8 cellular contexts compared by ENCODE assay signal in the genomic region with DNA sequence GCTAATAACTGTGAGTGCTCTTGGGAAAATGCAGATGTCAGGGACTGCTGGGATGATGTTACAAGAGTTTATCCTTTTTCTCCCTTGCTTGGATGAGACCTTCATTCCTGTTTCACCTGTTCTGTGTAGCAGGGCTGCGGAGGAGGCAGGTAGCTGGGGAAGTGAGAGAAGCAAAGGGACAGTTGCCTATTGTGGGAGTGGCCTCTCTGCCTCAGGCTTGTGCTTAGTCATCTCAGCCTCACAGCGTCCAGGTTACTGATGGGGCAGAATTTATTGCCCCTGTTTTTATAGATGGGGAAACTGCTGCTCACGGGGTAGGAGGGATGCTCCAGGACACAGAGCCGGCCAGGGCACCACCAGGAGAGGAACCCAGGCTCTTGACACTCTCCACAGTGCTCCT. TPM values are rescaled to one million over a fixed set of nuclear protein-coding genes. Genes with fewer than 3 reads are reported as not detected.
DNase-seq lines count a peak whose midpoint lies in the region; ATAC-seq, FAIRE-seq and TF ChIP-seq lines count a peak whose summit lies in the region.

No MANE protein-coding gene starts in this region.

- DNase-seq in CD8-positive, alpha-beta memory T cell: no peak
- no peak for DNase-seq in keratinocyte (ENCODE audit: low read depth, low spot score)
- no peak for DNase-seq in type B pancreatic cell (ENCODE audit: extremely low spot score, unreplicated experiment)
- no peak for DNase-seq in frontal cortex (ENCODE audit: low spot score in 2 of 2)
- DNase-seq in left lobe of liver (ENCODE audit: low spot score): no peak

- H3K9me1 ChIP-seq in keratinocyte (ENCODE audit: control insufficient read depth, extremely low read depth, insufficient read depth, low read length): peaks cover 15% of the 10 kb centered on the region

- POLR2A ChIA-PET in CD8-positive, alpha-beta memory T cell (lab: Charles Lee): interaction anchor here (2.1 kb wide), 2 partner anchors 53 to 88 kb away, joined by 6 to 14 read pairs; partner anchors contain the start of genes MRPL16 and PATL1

- no peaks in the 10 kb centered on the region for H3K36me3 ChIP-seq in CD8-positive, alpha-beta memory T cell (ENCODE audit: insufficient read depth, low read length)
- peaks cover 9 to 11% of the 10 kb centered on the region in 2 experiments for H3K36me3 ChIP-seq in keratinocyte (ENCODE audit: control insufficient read depth in 2 of 2, extremely low read depth in 1 of 2, insufficient read depth in 2 of 2, low read length in 2 of 2)

- H3K27ac ChIP-seq in CD8-positive, alpha-beta memory T cell (ENCODE audit: low read depth, low read length): no peak overlapping the region
- peak overlapping the region; percentile 95 for H3K27ac ChIP-seq in keratinocyte (ENCODE audit: control insufficient read depth, insufficient read depth, low read length)

- peak overlapping the region; percentile 99 for H3K4me2 ChIP-seq in keratinocyte (ENCODE audit: control insufficient read depth, extremely low read depth, insufficient read depth, low read depth, low read length)

- no peak overlapping the region for H2AFZ ChIP-seq in keratinocyte (ENCODE audit: control insufficient read depth, low read length)

- H3K27ac Mint-ChIP-seq in CD8-positive, alpha-beta memory T cell: peak overlapping the region in 4 of 8 donors; percentile 21 to 89 (median 58)
- H3K27ac Mint-ChIP-seq in activated naive CD8-positive, alpha-beta T cell: peak overlapping the region; percentile 24
- H3K27ac Mint-ChIP-seq in type B pancreatic cell: peak overlapping the region; percentile 94

- peak overlapping the region; percentile 9 to 94 (median 86) for H3K4me3 Mint-ChIP-seq in CD8-positive, alpha-beta memory T cell
- peak overlapping the region; percentile 87 for H3K4me3 Mint-ChIP-seq in activated naive CD8-positive, alpha-beta T cell
- H3K4me3 Mint-ChIP-seq in type B pancreatic cell: peak overlapping the region; percentile 91

- no peaks in the 10 kb centered on the region for H3K9me3 Mint-ChIP-seq in CD8-positive, alpha-beta memory T cell
- H3K9me3 Mint-ChIP-seq in activated naive CD8-positive, alpha-beta T cell (ENCODE audit: low read depth): no peaks in the 10 kb centered on the region
- no peaks in the 10 kb centered on the region for H3K9me3 Mint-ChIP-seq in type B pancreatic cell

- peaks cover 21 to 35% (median 31%) of the 10 kb centered on the region in 3 donors for H3K4me1 Mint-ChIP-seq in CD8-positive, alpha-beta memory T cell
- peaks cover 20% of the 10 kb centered on the region for H3K4me1 Mint-ChIP-seq in activated naive CD8-positive, alpha-beta T cell (ENCODE audit: low read depth)
- H3K4me1 Mint-ChIP-seq in type B pancreatic cell (ENCODE audit: unreplicated experiment): peaks cover 37% of the 10 kb centered on the region

- H4K20me1 ChIP-seq in keratinocyte (ENCODE audit: control insufficient read depth, extremely low read depth, insufficient read depth, low read length): peaks cover 18% of the 10 kb centered on the region

- peaks cover 18% of the 10 kb centered on the region for H3K4me1 ChIP-seq in CD8-positive, alpha-beta memory T cell (ENCODE audit: insufficient read depth, low read length)
- H3K4me1 ChIP-seq in keratinocyte (ENCODE audit: control insufficient read depth, extremely low read depth, insufficient read depth, low read length): peaks cover 21% of the 10 kb centered on the region

- dilution Hi-C loops in keratinocyte (cut with MboI; ENCODE audit: extremely low pct_ligation_motif_present, low sequenced_read_pairs): no loop called here

- peaks cover 0 to 3% of the 10 kb centered on the region in 2 donors for H3K27me3 Mint-ChIP-seq in CD8-positive, alpha-beta memory T cell
- H3K27me3 Mint-ChIP-seq in activated naive CD8-positive, alpha-beta T cell: no peaks in the 10 kb centered on the region
- peaks cover 13% of the 10 kb centered on the region for H3K27me3 Mint-ChIP-seq in type B pancreatic cell

- peaks cover 0 to 8% (median 0%) of the 10 kb centered on the region in 3 donors for H3K36me3 Mint-ChIP-seq in CD8-positive, alpha-beta memory T cell
- H3K36me3 Mint-ChIP-seq in activated naive CD8-positive, alpha-beta T cell: no peaks in the 10 kb centered on the region
- H3K36me3 Mint-ChIP-seq in type B pancreatic cell: peaks cover 3% of the 10 kb centered on the region

- no peak overlapping the region for H3K4me3 ChIP-seq in CD8-positive, alpha-beta memory T cell (ENCODE audit: low read length)
- H3K4me3 ChIP-seq in keratinocyte (ENCODE audit: control insufficient read depth in 2 of 3, extremely low read depth in 1 of 3, insufficient read depth in 2 of 3, low read depth in 1 of 3, low read length in 3 of 3): peak overlapping the region; percentile 87 to 97 (median 96)

- H3K27me3 ChIP-seq in CD8-positive, alpha-beta memory T cell (ENCODE audit: insufficient read depth, low read length, poor library complexity, severe bottlenecking): no peaks in the 10 kb centered on the region
- H3K27me3 ChIP-seq in keratinocyte (ENCODE audit: control insufficient read depth, extremely low read depth, insufficient read depth, low read length): no peaks in the 10 kb centered on the region

- H3K79me2 ChIP-seq in keratinocyte (ENCODE audit: control insufficient read depth, insufficient read depth, low read length): peaks cover 62% of the 10 kb centered on the region

- FAIRE-seq in keratinocyte (lab: Jason Lieb, UNC) (peak; percentile 69), frontal cortex (lab: Jason Lieb, UNC) (no peak)

- peak overlapping the region; percentile 96 for H3K9ac ChIP-seq in keratinocyte (ENCODE audit: control insufficient read depth, extremely low read depth, insufficient read depth, low read length)

- TF ChIP-seq CTCF in keratinocyte (optimal IDR thresholded peaks at IDR 0.05 in 1 of 3, IDR thresholded peaks at IDR 0.05 in 1 of 3, conservative IDR thresholded peaks at IDR 0.05 in 1 of 3; ENCODE audit: extremely low read depth in 1 of 3, insufficient read depth in 2 of 3, low read length in 3 of 3): no peak
- no peak for TF ChIP-seq CTCF in type B pancreatic cell (conservative IDR thresholded peaks at IDR 0.05)

- no peaks in the 10 kb centered on the region for H3K9me3 ChIP-seq in CD8-positive, alpha-beta memory T cell (ENCODE audit: low read length)
- H3K9me3 ChIP-seq in keratinocyte (ENCODE audit: control insufficient read depth, low read depth, low read length): no peaks in the 10 kb centered on the region

- ATAC-seq in HG03520 (IDR thresholded peaks at IDR 0.05; ENCODE audit: unreplicated experiment) (peak; percentile 40), HG02852 (IDR thresholded peaks at IDR 0.05; ENCODE audit: unreplicated experiment) (no peak), left lobe of liver (no peak)

- CTCF ChIA-PET in CD8-positive, alpha-beta memory T cell (lab: Charles Lee): interaction anchor here (4.1 to 5.2 kb wide), 2 partner anchors 10 to 46 kb away, joined by 41 to 113 read pairs; no protein-coding TSS in a partner anchor

RNA-seq across cellular contexts. Expression of gene STX3, which starts 1.7 kb away (rescaled TPM):
- 1 to 10 TPM; 5.5 to 6.7 TPM for total RNA-seq in CD8-positive, alpha-beta memory T cell
- polyA plus RNA-seq in CD8-positive, alpha-beta memory T cell: 6.8 TPM
- 41.1 to 48.0 TPM (median 42.5 TPM) in 3 replicates for polyA plus RNA-seq in keratinocyte
- polyA plus RNA-seq in keratinocyte (2011; ENCODE audit: low read depth): 219 TPM
- 39.9 and 56.1 TPM in 2 replicates for polyA plus RNA-seq in keratinocyte (2011; cell fraction: cytosol; rRNA removed)
- 41.3 and 52.1 TPM in 2 replicates for polyA plus RNA-seq in keratinocyte (2011; cell fraction: nucleus; rRNA removed)
- 29.6 and 54.4 TPM in 2 replicates for polyA plus RNA-seq in keratinocyte (2012; ENCODE audit: low replicate concordance)
- polyA minus RNA-seq in keratinocyte: 12.3 to 36.2 TPM (median 26.5 TPM) in 3 replicates
- 25.7 TPM for polyA minus RNA-seq in keratinocyte (2011; cell fraction: cytosol; rRNA and poly(A)+ RNA removed)
- 23.3 and 40.3 TPM in 2 replicates for polyA minus RNA-seq in keratinocyte (2011; cell fraction: nucleus; rRNA and poly(A)+ RNA removed)
- total RNA-seq in type B pancreatic cell (ENCODE audit: low replicate concordance) (44.6 and 75.8 TPM in 2 replicates), frontal cortex (26.9 TPM), left lobe of liver (3.8 TPM)

RNA-seq across cellular contexts. Expression of gene OR10V1, which starts 43.2 kb away (rescaled TPM):
- not detected for total RNA-seq in CD8-positive, alpha-beta memory T cell
- not detected for polyA plus RNA-seq in CD8-positive, alpha-beta memory T cell
- polyA plus RNA-seq in keratinocyte: not detected in 3 replicates
- polyA plus RNA-seq in keratinocyte (2011; ENCODE audit: low read depth): not detected
- not detected in 2 replicates for polyA plus RNA-seq in keratinocyte (2011; cell fraction: cytosol; rRNA removed)
- not detected in 2 replicates for polyA plus RNA-seq in keratinocyte (2011; cell fraction: nucleus; rRNA removed)
- not detected in 2 replicates for polyA plus RNA-seq in keratinocyte (2012; ENCODE audit: low replicate concordance)
- polyA minus RNA-seq in keratinocyte: not detected in 3 replicates
- not detected for polyA minus RNA-seq in keratinocyte (2011; cell fraction: cytosol; rRNA and poly(A)+ RNA removed)
- not detected in 2 replicates for polyA minus RNA-seq in keratinocyte (2011; cell fraction: nucleus; rRNA and poly(A)+ RNA removed)
- total RNA-seq in type B pancreatic cell (ENCODE audit: low replicate concordance): not detected in 2 replicates
- not detected for total RNA-seq in frontal cortex
- total RNA-seq in left lobe of liver: not detected

RNA-seq across cellular contexts. Expression of gene MRPL16, which starts 53.7 kb away (rescaled TPM):
- 10 to 100 TPM; 83.5 to 84.5 TPM for total RNA-seq in CD8-positive, alpha-beta memory T cell
- 75.0 TPM for polyA plus RNA-seq in CD8-positive, alpha-beta memory T cell
- polyA plus RNA-seq in keratinocyte: 32.4 to 85.5 TPM (median 72.1 TPM) in 3 replicates
- polyA plus RNA-seq in keratinocyte (2011; ENCODE audit: low read depth): 17.5 TPM
- polyA plus RNA-seq in keratinocyte (2011; cell fraction: cytosol; rRNA removed): 77.8 and 78.6 TPM in 2 replicates
- 62.9 and 65.1 TPM in 2 replicates for polyA plus RNA-seq in keratinocyte (2011; cell fraction: nucleus; rRNA removed)
- polyA plus RNA-seq in keratinocyte (2012; ENCODE audit: low replicate concordance): 20.2 and 55.7 TPM in 2 replicates
- 10.5 to 26.3 TPM (median 17.7 TPM) in 3 replicates for polyA minus RNA-seq in keratinocyte
- polyA minus RNA-seq in keratinocyte (2011; cell fraction: cytosol; rRNA and poly(A)+ RNA removed): 24.9 TPM
- 8.4 and 9.9 TPM in 2 replicates for polyA minus RNA-seq in keratinocyte (2011; cell fraction: nucleus; rRNA and poly(A)+ RNA removed)
- total RNA-seq in type B pancreatic cell (ENCODE audit: low replicate concordance) (46.2 and 67.1 TPM in 2 replicates), frontal cortex (31.8 TPM), left lobe of liver (34.3 TPM)
